In the genomic region with DNA sequence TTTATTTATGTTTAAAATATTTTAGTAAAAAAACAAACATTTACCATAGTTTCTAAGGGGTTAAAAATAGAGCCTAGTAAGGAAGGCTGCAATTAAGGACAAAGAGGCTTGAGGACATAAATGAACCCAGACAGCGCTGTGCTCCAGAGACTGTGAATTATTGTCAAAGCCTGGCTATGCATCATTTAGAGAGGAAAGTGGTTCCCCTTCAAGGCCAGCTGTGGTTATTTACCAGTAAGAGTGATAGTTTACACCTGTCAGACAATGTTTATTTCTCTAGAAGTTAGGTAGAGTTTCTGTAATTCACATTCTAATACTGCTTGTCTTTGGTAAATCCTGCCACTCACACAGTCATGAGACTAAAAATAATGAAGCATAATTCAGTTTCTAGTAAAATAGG, we compare ENCODE assay signal across 2 cellular contexts.
TF ChIP-seq lines count a peak whose summit lies in the region.

No MANE protein-coding gene starts in this region.

TF ChIP-seq in HEK293, 187 proteins besides CTCF, POLR2A, EP300 and RAD21 (continued from another document):
- TF ChIP-seq, protein P1, sequence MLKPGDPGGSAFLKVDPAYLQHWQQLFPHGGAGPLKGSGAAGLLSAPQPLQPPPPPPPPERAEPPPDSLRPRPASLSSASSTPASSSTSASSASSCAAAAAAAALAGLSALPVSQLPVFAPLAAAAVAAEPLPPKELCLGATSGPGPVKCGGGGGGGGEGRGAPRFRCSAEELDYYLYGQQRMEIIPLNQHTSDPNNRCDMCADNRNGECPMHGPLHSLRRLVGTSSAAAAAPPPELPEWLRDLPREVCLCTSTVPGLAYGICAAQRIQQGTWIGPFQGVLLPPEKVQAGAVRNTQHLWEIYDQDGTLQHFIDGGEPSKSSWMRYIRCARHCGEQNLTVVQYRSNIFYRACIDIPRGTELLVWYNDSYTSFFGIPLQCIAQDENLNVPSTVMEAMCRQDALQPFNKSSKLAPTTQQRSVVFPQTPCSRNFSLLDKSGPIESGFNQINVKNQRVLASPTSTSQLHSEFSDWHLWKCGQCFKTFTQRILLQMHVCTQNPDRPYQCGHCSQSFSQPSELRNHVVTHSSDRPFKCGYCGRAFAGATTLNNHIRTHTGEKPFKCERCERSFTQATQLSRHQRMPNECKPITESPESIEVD (tag by site-specific recombination; IDR thresholded peaks at IDR 0.05) = peak; percentile 47
- TF ChIP-seq MZF1 (tag by site-specific recombination; IDR thresholded peaks at IDR 0.05; ENCODE audit: borderline replicate concordance) = no peak
TF ChIP-seq in HEK293: peak in this region for 2.

TF ChIP-seq in GM12878, 131 proteins besides CTCF, POLR2A, EP300 and RAD21 (continued from another document and continues in another):
- TF ChIP-seq, protein P2, sequence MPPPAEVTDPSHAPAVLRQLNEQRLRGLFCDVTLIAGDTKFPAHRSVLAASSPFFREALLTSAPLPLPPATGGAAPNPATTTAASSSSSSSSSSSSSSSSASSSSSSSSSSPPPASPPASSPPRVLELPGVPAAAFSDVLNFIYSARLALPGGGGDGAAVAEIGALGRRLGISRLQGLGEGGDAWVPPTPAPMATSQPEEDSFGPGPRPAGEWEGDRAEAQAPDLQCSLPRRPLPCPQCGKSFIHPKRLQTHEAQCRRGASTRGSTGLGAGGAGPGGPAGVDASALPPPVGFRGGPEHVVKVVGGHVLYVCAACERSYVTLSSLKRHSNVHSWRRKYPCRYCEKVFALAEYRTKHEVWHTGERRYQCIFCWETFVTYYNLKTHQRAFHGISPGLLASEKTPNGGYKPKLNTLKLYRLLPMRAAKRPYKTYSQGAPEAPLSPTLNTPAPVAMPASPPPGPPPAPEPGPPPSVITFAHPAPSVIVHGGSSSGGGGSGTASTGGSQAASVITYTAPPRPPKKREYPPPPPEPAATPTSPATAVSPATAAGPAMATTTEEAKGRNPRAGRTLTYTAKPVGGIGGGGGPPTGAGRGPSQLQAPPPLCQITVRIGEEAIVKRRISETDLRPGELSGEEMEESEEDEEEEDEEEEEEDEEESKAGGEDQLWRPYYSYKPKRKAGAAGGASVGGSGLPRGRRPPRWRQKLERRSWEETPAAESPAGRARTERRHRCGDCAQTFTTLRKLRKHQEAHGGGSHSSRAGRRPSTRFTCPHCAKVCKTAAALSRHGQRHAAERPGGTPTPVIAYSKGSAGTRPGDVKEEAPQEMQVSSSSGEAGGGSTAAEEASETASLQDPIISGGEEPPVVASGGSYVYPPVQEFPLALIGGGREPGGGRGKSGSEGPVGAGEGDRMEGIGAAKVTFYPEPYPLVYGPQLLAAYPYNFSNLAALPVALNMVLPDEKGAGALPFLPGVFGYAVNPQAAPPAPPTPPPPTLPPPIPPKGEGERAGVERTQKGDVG (CRISPR knock-in tag; IDR thresholded peaks at IDR 0.05) = no peak
- peak; percentile 97 for TF ChIP-seq RUNX3 (IDR thresholded peaks at IDR 0.05; ENCODE audit: low read length)
- no peak for TF ChIP-seq RFX5 (IDR thresholded peaks at IDR 0.05; ENCODE audit: low read depth, low read length)
- no peak for TF ChIP-seq RAD51 (IDR thresholded peaks at IDR 0.05)
- TF ChIP-seq TBL1XR1 (IDR thresholded peaks at IDR 0.05; ENCODE audit: low read depth, low read length) = no peak
- no peak for TF ChIP-seq PAX8 (IDR thresholded peaks at IDR 0.05)
- no peak for TF ChIP-seq RCOR1 (conservative IDR thresholded peaks at IDR 0.05; ENCODE audit: low read depth, low read length)
- TF ChIP-seq WRNIP1 (IDR thresholded peaks at IDR 0.05; ENCODE audit: borderline replicate concordance, low read depth, low read length) = no peak
- TF ChIP-seq, protein P3, sequence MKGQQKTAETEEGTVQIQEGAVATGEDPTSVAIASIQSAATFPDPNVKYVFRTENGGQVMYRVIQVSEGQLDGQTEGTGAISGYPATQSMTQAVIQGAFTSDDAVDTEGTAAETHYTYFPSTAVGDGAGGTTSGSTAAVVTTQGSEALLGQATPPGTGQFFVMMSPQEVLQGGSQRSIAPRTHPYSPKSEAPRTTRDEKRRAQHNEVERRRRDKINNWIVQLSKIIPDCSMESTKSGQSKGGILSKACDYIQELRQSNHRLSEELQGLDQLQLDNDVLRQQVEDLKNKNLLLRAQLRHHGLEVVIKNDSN (IDR thresholded peaks at IDR 0.05; ENCODE audit: borderline replicate concordance, extremely low read length, insufficient read depth, low read depth, low read length) = no peak
- TF ChIP-seq EZH2 (IDR thresholded peaks at IDR 0.05; ENCODE audit: borderline replicate concordance, control insufficient read depth, low read depth, low read length) = no peak
- no peak for TF ChIP-seq GATAD2B (conservative IDR thresholded peaks at IDR 0.05; ENCODE audit: low read depth)
- no peak for TF ChIP-seq NFYA (IDR thresholded peaks at IDR 0.05; ENCODE audit: borderline replicate concordance, low read depth, low read length)
- TF ChIP-seq KLF5 (IDR thresholded peaks at IDR 0.05; ENCODE audit: partially characterized antibody) = no peak
- TF ChIP-seq ETV6 (conservative IDR thresholded peaks at IDR 0.05 in 1 of 2, IDR thresholded peaks at IDR 0.05 in 1 of 2; ENCODE audit: borderline replicate concordance in 1 of 2, low read depth in 1 of 2) = 0 out of 4 replicates have a peak, but pooled peaks of 1 of the 2 experiments have one; percentile 15
- TF ChIP-seq NR2C2 (IDR thresholded peaks at IDR 0.05; ENCODE audit: borderline replicate concordance, control insufficient read depth, insufficient read length, low read depth) = no peak
- no peak for TF ChIP-seq BRCA1 (IDR thresholded peaks at IDR 0.05; ENCODE audit: low read depth, low read length)
- TF ChIP-seq PAX5 (IDR thresholded peaks at IDR 0.05; ENCODE audit: borderline replicate concordance, low read depth, low read length) = peak; percentile 56; the same call in 1 of the 2 replicates
- TF ChIP-seq, protein P4, sequence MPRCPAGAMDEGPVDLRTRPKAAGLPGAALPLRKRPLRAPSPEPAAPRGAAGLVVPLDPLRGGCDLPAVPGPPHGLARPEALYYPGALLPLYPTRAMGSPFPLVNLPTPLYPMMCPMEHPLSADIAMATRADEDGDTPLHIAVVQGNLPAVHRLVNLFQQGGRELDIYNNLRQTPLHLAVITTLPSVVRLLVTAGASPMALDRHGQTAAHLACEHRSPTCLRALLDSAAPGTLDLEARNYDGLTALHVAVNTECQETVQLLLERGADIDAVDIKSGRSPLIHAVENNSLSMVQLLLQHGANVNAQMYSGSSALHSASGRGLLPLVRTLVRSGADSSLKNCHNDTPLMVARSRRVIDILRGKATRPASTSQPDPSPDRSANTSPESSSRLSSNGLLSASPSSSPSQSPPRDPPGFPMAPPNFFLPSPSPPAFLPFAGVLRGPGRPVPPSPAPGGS (IDR thresholded peaks at IDR 0.05; ENCODE audit: borderline replicate concordance, insufficient read depth, low read depth, low read length, poor library complexity, severe bottlenecking) = no peak
- TF ChIP-seq, protein P5, sequence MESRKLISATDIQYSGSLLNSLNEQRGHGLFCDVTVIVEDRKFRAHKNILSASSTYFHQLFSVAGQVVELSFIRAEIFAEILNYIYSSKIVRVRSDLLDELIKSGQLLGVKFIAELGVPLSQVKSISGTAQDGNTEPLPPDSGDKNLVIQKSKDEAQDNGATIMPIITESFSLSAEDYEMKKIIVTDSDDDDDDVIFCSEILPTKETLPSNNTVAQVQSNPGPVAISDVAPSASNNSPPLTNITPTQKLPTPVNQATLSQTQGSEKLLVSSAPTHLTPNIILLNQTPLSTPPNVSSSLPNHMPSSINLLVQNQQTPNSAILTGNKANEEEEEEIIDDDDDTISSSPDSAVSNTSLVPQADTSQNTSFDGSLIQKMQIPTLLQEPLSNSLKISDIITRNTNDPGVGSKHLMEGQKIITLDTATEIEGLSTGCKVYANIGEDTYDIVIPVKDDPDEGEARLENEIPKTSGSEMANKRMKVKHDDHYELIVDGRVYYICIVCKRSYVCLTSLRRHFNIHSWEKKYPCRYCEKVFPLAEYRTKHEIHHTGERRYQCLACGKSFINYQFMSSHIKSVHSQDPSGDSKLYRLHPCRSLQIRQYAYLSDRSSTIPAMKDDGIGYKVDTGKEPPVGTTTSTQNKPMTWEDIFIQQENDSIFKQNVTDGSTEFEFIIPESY (IDR thresholded peaks at IDR 0.05) = no peak
- no peak for TF ChIP-seq SMC3 (IDR thresholded peaks at IDR 0.05; ENCODE audit: borderline replicate concordance, low read length)
- TF ChIP-seq SREBF1 (IDR thresholded peaks at IDR 0.05; ENCODE audit: low read length) = no peak
- TF ChIP-seq, protein P6, sequence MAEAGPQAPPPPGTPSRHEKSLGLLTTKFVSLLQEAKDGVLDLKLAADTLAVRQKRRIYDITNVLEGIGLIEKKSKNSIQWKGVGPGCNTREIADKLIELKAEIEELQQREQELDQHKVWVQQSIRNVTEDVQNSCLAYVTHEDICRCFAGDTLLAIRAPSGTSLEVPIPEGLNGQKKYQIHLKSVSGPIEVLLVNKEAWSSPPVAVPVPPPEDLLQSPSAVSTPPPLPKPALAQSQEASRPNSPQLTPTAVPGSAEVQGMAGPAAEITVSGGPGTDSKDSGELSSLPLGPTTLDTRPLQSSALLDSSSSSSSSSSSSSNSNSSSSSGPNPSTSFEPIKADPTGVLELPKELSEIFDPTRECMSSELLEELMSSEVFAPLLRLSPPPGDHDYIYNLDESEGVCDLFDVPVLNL (IDR thresholded peaks at IDR 0.05; ENCODE audit: low read depth, low read length) = no peak
- TF ChIP-seq ASH2L (IDR thresholded peaks at IDR 0.05; ENCODE audit: borderline replicate concordance, low read depth) = no peak
- TF ChIP-seq KAT2A (conservative IDR thresholded peaks at IDR 0.05; ENCODE audit: control insufficient read depth, low read depth, low read length) = no peak
- peak; percentile 77 for TF ChIP-seq TCF3 (IDR thresholded peaks at IDR 0.05; ENCODE audit: borderline replicate concordance, insufficient read depth, low read depth, low read length)
- TF ChIP-seq, protein P7, sequence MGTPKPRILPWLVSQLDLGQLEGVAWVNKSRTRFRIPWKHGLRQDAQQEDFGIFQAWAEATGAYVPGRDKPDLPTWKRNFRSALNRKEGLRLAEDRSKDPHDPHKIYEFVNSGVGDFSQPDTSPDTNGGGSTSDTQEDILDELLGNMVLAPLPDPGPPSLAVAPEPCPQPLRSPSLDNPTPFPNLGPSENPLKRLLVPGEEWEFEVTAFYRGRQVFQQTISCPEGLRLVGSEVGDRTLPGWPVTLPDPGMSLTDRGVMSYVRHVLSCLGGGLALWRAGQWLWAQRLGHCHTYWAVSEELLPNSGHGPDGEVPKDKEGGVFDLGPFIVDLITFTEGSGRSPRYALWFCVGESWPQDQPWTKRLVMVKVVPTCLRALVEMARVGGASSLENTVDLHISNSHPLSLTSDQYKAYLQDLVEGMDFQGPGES (IDR thresholded peaks at IDR 0.05) = no peak
- TF ChIP-seq YBX1 (IDR thresholded peaks at IDR 0.05) = no peak
- TF ChIP-seq EED (IDR thresholded peaks at IDR 0.05; ENCODE audit: low read depth) = peak; percentile 38; the same call in 1 of the 2 replicates
- no peak for TF ChIP-seq JUND (IDR thresholded peaks at IDR 0.05; ENCODE audit: low read depth, low read length)
- TF ChIP-seq BHLHE40 (IDR thresholded peaks at IDR 0.05; ENCODE audit: borderline replicate concordance in 1 of 2, low read depth in 2 of 2, low read length in 1 of 2) = peak in 1 of 2 experiments; percentile 55; a peak in 1 of 4 replicates
- TF ChIP-seq, protein P8, sequence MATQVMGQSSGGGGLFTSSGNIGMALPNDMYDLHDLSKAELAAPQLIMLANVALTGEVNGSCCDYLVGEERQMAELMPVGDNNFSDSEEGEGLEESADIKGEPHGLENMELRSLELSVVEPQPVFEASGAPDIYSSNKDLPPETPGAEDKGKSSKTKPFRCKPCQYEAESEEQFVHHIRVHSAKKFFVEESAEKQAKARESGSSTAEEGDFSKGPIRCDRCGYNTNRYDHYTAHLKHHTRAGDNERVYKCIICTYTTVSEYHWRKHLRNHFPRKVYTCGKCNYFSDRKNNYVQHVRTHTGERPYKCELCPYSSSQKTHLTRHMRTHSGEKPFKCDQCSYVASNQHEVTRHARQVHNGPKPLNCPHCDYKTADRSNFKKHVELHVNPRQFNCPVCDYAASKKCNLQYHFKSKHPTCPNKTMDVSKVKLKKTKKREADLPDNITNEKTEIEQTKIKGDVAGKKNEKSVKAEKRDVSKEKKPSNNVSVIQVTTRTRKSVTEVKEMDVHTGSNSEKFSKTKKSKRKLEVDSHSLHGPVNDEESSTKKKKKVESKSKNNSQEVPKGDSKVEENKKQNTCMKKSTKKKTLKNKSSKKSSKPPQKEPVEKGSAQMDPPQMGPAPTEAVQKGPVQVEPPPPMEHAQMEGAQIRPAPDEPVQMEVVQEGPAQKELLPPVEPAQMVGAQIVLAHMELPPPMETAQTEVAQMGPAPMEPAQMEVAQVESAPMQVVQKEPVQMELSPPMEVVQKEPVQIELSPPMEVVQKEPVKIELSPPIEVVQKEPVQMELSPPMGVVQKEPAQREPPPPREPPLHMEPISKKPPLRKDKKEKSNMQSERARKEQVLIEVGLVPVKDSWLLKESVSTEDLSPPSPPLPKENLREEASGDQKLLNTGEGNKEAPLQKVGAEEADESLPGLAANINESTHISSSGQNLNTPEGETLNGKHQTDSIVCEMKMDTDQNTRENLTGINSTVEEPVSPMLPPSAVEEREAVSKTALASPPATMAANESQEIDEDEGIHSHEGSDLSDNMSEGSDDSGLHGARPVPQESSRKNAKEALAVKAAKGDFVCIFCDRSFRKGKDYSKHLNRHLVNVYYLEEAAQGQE (IDR thresholded peaks at IDR 0.05; ENCODE audit: low read depth, low read length) = no peak
- no peak for TF ChIP-seq YY1 (IDR thresholded peaks at IDR 0.05; ENCODE audit: low read depth, low read length)
- TF ChIP-seq ZBED1 (IDR thresholded peaks at IDR 0.05; ENCODE audit: borderline replicate concordance) = 0 out of 2 replicates have a peak, but pooled peaks have one; percentile 14
- TF ChIP-seq MTA2 (IDR thresholded peaks at IDR 0.05; ENCODE audit: low read depth) = peak; percentile 77
- no peak for TF ChIP-seq TAF1 (IDR thresholded peaks at IDR 0.05; ENCODE audit: borderline replicate concordance, low read depth, low read length)
- TF ChIP-seq NFIC (IDR thresholded peaks at IDR 0.05; ENCODE audit: low read depth, low read length) = peak; percentile 83; the same call in 1 of the 2 replicates
- peak in 1 of 2 experiments; percentile 71; a peak in 1 of 4 replicates for TF ChIP-seq CEBPB (IDR thresholded peaks at IDR 0.05; ENCODE audit: borderline replicate concordance in 1 of 2, low read depth in 2 of 2, low read length in 2 of 2)
- TF ChIP-seq SPI1 (IDR thresholded peaks at IDR 0.05; ENCODE audit: borderline replicate concordance, insufficient read depth, low read depth, low read length) = 0 out of 2 replicates have a peak, but pooled peaks have one; percentile 11
- no peak for TF ChIP-seq FOS (IDR thresholded peaks at IDR 0.05; ENCODE audit: borderline replicate concordance, extremely low read depth, insufficient read length)
- no peak for TF ChIP-seq SUZ12 (IDR thresholded peaks at IDR 0.05; ENCODE audit: unreplicated experiment)
